Comparison of ENCODE assay signal across 8 cellular contexts in genomic region chr3:119681279-119681678, GRCh38. TPM values are rescaled to one million over a fixed set of nuclear protein-coding genes. Genes with fewer than 3 reads are reported as not detected.
A peak's percentile ranks its signal among the peaks of the same experiment; 100 is the strongest.
DNase-seq lines count a peak whose midpoint lies in the region; ATAC-seq, FAIRE-seq and TF ChIP-seq lines count a peak whose summit lies in the region.

No MANE protein-coding gene starts in this region.

- FAIRE-seq in G401.6 (lab: Jason Lieb, UNC): peak; percentile 28

- no peaks in the 10 kb centered on the region for H3K4me1 Mint-ChIP-seq in glutamatergic neuron (ENCODE audit: low read depth, unreplicated experiment)

- peak; percentile 38 for ATAC-seq in GM21717 (IDR thresholded peaks at IDR 0.05; ENCODE audit: unreplicated experiment)

- H3K36me3 Mint-ChIP-seq in glutamatergic neuron (ENCODE audit: unreplicated experiment): no peaks in the 10 kb centered on the region

- peaks cover 2% of the 10 kb centered on the region for H3K27me3 Mint-ChIP-seq in glutamatergic neuron (ENCODE audit: unreplicated experiment)

- no peaks in the 10 kb centered on the region for H3K9me3 ChIP-seq in tibial artery
- H3K9me3 ChIP-seq in testis: no peaks in the 10 kb centered on the region

- H3K27me3 ChIP-seq in tibial artery (no peaks in the 10 kb centered on the region), testis (no peaks in the 10 kb centered on the region)

- TF ChIP-seq CTCF in tibial artery (IDR thresholded peaks at IDR 0.05): peak; percentile 30 to 41
- no peak for TF ChIP-seq CTCF in glutamatergic neuron (IDR thresholded peaks at IDR 0.05; ENCODE audit: partially characterized antibody, unreplicated experiment)
- TF ChIP-seq CTCF in testis (IDR thresholded peaks at IDR 0.05): peak in 1 of 3 experiments; percentile 27

- no peaks in the 10 kb centered on the region for H3K36me3 ChIP-seq in tibial artery
- H3K36me3 ChIP-seq in testis (ENCODE audit: low read depth, missing control alignments): no peaks in the 10 kb centered on the region

- DNase-seq in NCI-H460 (ENCODE audit: extremely low read depth, low read depth) (peak; percentile 20), erythroblast (lab: John Stamatoyannopoulos, UW) (peak; percentile 27 to 57), tibial artery (no peak), glutamatergic neuron (no peak), testis (no peak), activated gamma-delta T cell treated with Interleukin-2 at 50 U/mL for 16 hours (no peak)

- H3K4me3 ChIP-seq in tibial artery (no peak overlapping the region), testis (no peak overlapping the region)

- no peak overlapping the region for H3K27ac Mint-ChIP-seq in glutamatergic neuron (ENCODE audit: unreplicated experiment)

- 69 to 74% methylated on average over 1 of the region's 1 CpG for WGBS in testis, 2 donors

- intact Hi-C loops in tibial artery (cut with DNase I; ENCODE audit: low total_unique reads) (no loop called here), testis (cut with DNase I; ENCODE audit: low total_unique reads) (no loop called here)

- H3K4me3 Mint-ChIP-seq in glutamatergic neuron (ENCODE audit: unreplicated experiment): no peak overlapping the region

- H3K27ac ChIP-seq in tibial artery (no peak overlapping the region), testis (no peak overlapping the region)

- H3K4me1 ChIP-seq in tibial artery (peaks cover 0 to 8% (median 2%) of the 10 kb centered on the region in 4 donors), testis (peaks cover 2% of the 10 kb centered on the region)

- peaks cover 7% of the 10 kb centered on the region for H3K9me3 Mint-ChIP-seq in glutamatergic neuron (ENCODE audit: unreplicated experiment)

- TF ChIP-seq POLR2A in erythroblast (IDR thresholded peaks at IDR 0.05; ENCODE audit: low read length) (no peak), testis (IDR thresholded peaks at IDR 0.05) (no peak)

RNA-seq across cellular contexts. Expression of gene COX17, which starts 4.1 kb away (rescaled TPM):
- 39.9 and 45.8 TPM in 2 replicates for total RNA-seq in NCI-H460 (2014; rRNA removed; shearing (Covaris generic))
- polyA plus RNA-seq in NCI-H460 (2014; cell fraction: nucleus; rRNA removed): 25.2 and 32.2 TPM in 2 replicates
- total RNA-seq in glutamatergic neuron (ENCODE audit: unreplicated experiment) (38.0 TPM), testis (10 to 100 TPM; 35.4 to 39.1 TPM)
- 81.7 TPM for polyA plus RNA-seq in testis (ENCODE audit: insufficient read depth, low read depth, low replicate concordance)

RNA-seq across cellular contexts. Expression of gene POPDC2, which starts 20.9 kb away (rescaled TPM):
- 0.38 TPM in 1 of 2 replicates, not detected in the other for total RNA-seq in NCI-H460 (2014; rRNA removed; shearing (Covaris generic))
- polyA plus RNA-seq in NCI-H460 (2014; cell fraction: nucleus; rRNA removed): not detected in 2 replicates
- 1.4 TPM for total RNA-seq in glutamatergic neuron (ENCODE audit: unreplicated experiment)
- 1 to 10 TPM; 4.1 to 5.7 TPM for total RNA-seq in testis
- 8.0 TPM for polyA plus RNA-seq in testis (ENCODE audit: insufficient read depth, low read depth, low replicate concordance)

RNA-seq across cellular contexts. Expression of gene CFAP91, which starts 21.5 kb away (rescaled TPM):
- not detected in 2 replicates for total RNA-seq in NCI-H460 (2014; rRNA removed; shearing (Covaris generic))
- polyA plus RNA-seq in NCI-H460 (2014; cell fraction: nucleus; rRNA removed): 0.29 and 0.32 TPM in 2 replicates
- total RNA-seq in glutamatergic neuron (ENCODE audit: unreplicated experiment): 0.59 TPM
- total RNA-seq in testis: 10 to 100 TPM; 28.3 to 47.6 TPM
- 58.0 TPM for polyA plus RNA-seq in testis (ENCODE audit: insufficient read depth, low read depth, low replicate concordance)

Comparison
In these comparisons a context has a peak if more than half of its experiments do, and no peak if none do; other contexts are left out.
1. DNase-seq: peak in NCI-H460 (single experiment) and erythroblast (2 of 2); none in tibial artery (0 of 2), glutamatergic neuron (single experiment), testis (single experiment) and activated gamma-delta T cell treated with Interleukin-2 at 50 U/mL for 16 hours (single experiment).
2. RNA of gene CFAP91, which starts 21.5 kb away (total RNA-seq): 28.3 to 47.6 TPM in testis; 0.59 TPM in glutamatergic neuron (single experiment) and not detected in NCI-H460; every median in the first group is over 10 times any median in the second.